In genomic region chr1:229093546-229094336, GRCh38 we compare ENCODE assay signal across 12 cellular contexts.
DNase-seq lines count a peak whose midpoint lies in the region; ATAC-seq and TF ChIP-seq lines count a peak whose summit lies in the region.
"Had no signal": no experiment of that assay in that cellular context is flagged by ENCODE, and none has a peak within 500 bp of the region (broad histone marks: within the 10 kb centered on the region; RNA-seq: fewer than 3 reads in every experiment).

No MANE protein-coding gene starts in this region.

- DNase-seq in NCI-H1048 (lab: John Stamatoyannopoulos, UW) (peak; percentile 54), caudate nucleus (lab: John Stamatoyannopoulos, UW) (no peak), mesothelial cell of epicardium (ENCODE audit: low spot score in 2 of 2, unreplicated experiment in 2 of 2) (no peak), AG08395 (ENCODE audit: low spot score) (no peak), NCI-H1930 (lab: John Stamatoyannopoulos, UW) (no peak), Right ventricle myocardium superior (no peak), gastrocnemius medialis (no peak)
- DNase-seq: activated CD4-positive, CD25-positive, alpha-beta regulatory T cell; naive B cell; stimulated activated CD4-positive, alpha-beta T cell treated with anti-CD3 and anti-CD28 coated beads, Interleukin-1b, Interleukin-23, amount 100 ng/mL, for 48 hours had no signal

- peak overlapping the region; percentile 35 for H3K27ac ChIP-seq in 22Rv1
- H3K27ac ChIP-seq in caudate nucleus (ENCODE audit: low read depth, low read length) = peak overlapping the region; percentile 50
- no peak overlapping the region for H3K27ac ChIP-seq in gastrocnemius medialis

- peaks cover 48% of the 10 kb centered on the region for H3K4me1 Mint-ChIP-seq in mesothelial cell of epicardium

- ATAC-seq in Right ventricle myocardium superior (ENCODE audit: poor library complexity) (no peak), gastrocnemius medialis (no peak)

- no peaks in the 10 kb centered on the region for H3K9me3 Mint-ChIP-seq in mesothelial cell of epicardium
- H3K9me3 Mint-ChIP-seq: dendritic cell treated with granulocyte-macrophage colony-stimulating factor and Interleukin-4, amounts not matched to agents 40 ng/mL and 50 ng/mL, for 4 days had no signal

- H3K4me3 Mint-ChIP-seq in mesothelial cell of epicardium = peak overlapping the region; percentile 18
- H3K4me3 Mint-ChIP-seq: dendritic cell treated with granulocyte-macrophage colony-stimulating factor and Interleukin-4, amounts not matched to agents 40 ng/mL and 50 ng/mL, for 4 days had no signal

- in situ Hi-C loops in gastrocnemius medialis (cut with MboI; ENCODE audit: low sequenced_read_pairs in 4 of 4) = no loop called here

- H3K36me3 Mint-ChIP-seq in mesothelial cell of epicardium = no peaks in the 10 kb centered on the region
- H3K36me3 Mint-ChIP-seq: naive B cell had no signal

- no peaks in the 10 kb centered on the region for H3K4me1 ChIP-seq in gastrocnemius medialis

- TF ChIP-seq CTCF in 22Rv1 (IDR thresholded peaks at IDR 0.05) (no peak), mesothelial cell of epicardium (IDR thresholded peaks at IDR 0.05; ENCODE audit: unreplicated experiment) (no peak), gastrocnemius medialis (IDR thresholded peaks at IDR 0.05 in 4 of 5, conservative IDR thresholded peaks at IDR 0.05 in 1 of 5) (no peak)

- H3K27me3 Mint-ChIP-seq in mesothelial cell of epicardium (ENCODE audit: low read depth) = no peaks in the 10 kb centered on the region

- no peaks in the 10 kb centered on the region for H3K36me3 ChIP-seq in gastrocnemius medialis

- H3K27ac Mint-ChIP-seq in mesothelial cell of epicardium = peak overlapping the region; percentile 98
- H3K27ac Mint-ChIP-seq: dendritic cell treated with granulocyte-macrophage colony-stimulating factor and Interleukin-4, amounts not matched to agents 40 ng/mL and 50 ng/mL, for 4 days had no signal

- no peaks in the 10 kb centered on the region for H3K27me3 ChIP-seq in gastrocnemius medialis

- no peak overlapping the region for H3K4me3 ChIP-seq in gastrocnemius medialis

- no peaks in the 10 kb centered on the region for H3K9me3 ChIP-seq in gastrocnemius medialis

- TF ChIP-seq POLR2A in gastrocnemius medialis (IDR thresholded peaks at IDR 0.05) = no peak

- intact Hi-C loops in Right ventricle myocardium superior (cut with DNase I) (no loop called here), gastrocnemius medialis (cut with DNase I; ENCODE audit: low total_unique reads) (no loop called here)

Comparison
In these comparisons a context has a peak if more than half of its experiments do, and no peak if none do; other contexts are left out.
1. H3K27ac ChIP-seq: peak in 22Rv1 (single experiment) and caudate nucleus (single experiment); none in gastrocnemius medialis (0 of 4).